In the genomic region with DNA sequence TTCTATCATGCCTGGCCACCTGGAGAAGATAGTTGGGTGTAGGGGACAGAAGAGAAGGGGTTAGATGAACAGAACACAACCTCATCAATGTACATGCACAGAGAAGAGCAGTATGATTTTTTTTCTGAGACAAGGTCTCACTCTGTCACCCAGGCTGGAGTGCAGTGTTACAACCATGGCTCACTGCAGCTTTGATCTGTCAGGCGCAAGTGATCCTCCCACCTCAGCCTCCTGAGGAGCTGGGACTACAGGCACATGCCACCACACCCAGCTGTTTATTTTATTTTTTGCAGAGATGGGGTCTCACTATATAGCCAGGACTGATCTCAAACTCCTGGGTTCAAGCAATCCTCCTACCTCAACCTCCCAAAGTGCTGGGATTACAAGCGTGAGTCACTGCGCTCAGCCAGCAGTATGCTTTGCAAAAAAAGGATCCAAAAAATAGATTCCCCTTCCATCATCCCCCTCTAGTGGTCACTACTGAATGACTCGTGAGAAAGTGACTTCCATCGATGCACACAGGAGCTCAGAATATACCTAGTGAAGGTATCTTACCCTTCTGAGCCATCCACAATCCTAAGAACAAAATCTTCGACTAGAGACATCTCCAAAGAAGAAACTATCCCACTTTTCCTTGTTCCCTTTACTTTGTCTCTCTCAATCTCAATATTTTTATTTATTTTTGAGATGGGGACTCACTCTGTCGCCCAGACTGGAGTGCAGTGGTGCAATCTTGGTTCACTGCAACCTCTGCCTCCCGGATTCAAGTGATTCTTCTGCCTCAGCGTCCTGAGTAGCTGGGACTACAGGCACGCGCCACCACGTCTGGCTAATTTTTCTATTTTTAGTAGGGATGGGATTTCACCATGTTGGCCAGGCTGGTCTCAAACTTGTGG, we compare ENCODE assay signal across 7 cellular contexts.
DNase-seq lines count a peak whose midpoint lies in the region; ATAC-seq and TF ChIP-seq lines count a peak whose summit lies in the region.

No MANE protein-coding gene starts in this region.

- no peaks in the 10 kb centered on the region for H3K27me3 Mint-ChIP-seq in activated T-cell treated with anti-CD3 and anti-CD28 coated beads, Interleukin-2, amount 50 U/mL, for 24 hours

- no peak overlapping the region for H3K4me3 Mint-ChIP-seq in activated T-cell treated with anti-CD3 and anti-CD28 coated beads, Interleukin-2, amount 50 U/mL, for 24 hours

- H3K4me3 ChIP-seq in foreskin fibroblast (ENCODE audit: low read depth in 1 of 2, low read length in 2 of 2), result no peak overlapping the region

- no peaks in the 10 kb centered on the region for H3K36me3 Mint-ChIP-seq in activated T-cell treated with anti-CD3 and anti-CD28 coated beads, Interleukin-2, amount 50 U/mL, for 24 hours (ENCODE audit: low read depth)

- peak; percentile 61 for DNase-seq in ELF-1 (ENCODE audit: low read depth, low spot score)
- peak; percentile 52 for DNase-seq in NCI-H748 (lab: John Stamatoyannopoulos, UW; ENCODE audit: unreplicated experiment)
- DNase-seq in activated T-cell treated with anti-CD3 and anti-CD28 coated beads, Interleukin-2, amount 50 U/mL, for 24 hours, result peak; percentile 47
- peak; percentile 58 to 86 for DNase-seq in foreskin fibroblast
- DNase-seq in pons (ENCODE audit: low spot score), result peak; percentile 59

- ATAC-seq in HG02588 (IDR thresholded peaks at IDR 0.05; ENCODE audit: unreplicated experiment) (peak; percentile 51), HG03571 (IDR thresholded peaks at IDR 0.05; ENCODE audit: unreplicated experiment) (no peak)

- peak; percentile 64 for TF ChIP-seq CTCF in foreskin fibroblast (IDR thresholded peaks at IDR 0.05; ENCODE audit: low read depth, low read length)

- no peaks in the 10 kb centered on the region for H3K9me3 Mint-ChIP-seq in activated T-cell treated with anti-CD3 and anti-CD28 coated beads, Interleukin-2, amount 50 U/mL, for 24 hours

- no peak overlapping the region for H3K27ac Mint-ChIP-seq in activated T-cell treated with anti-CD3 and anti-CD28 coated beads, Interleukin-2, amount 50 U/mL, for 24 hours

- H3K4me1 Mint-ChIP-seq in activated T-cell treated with anti-CD3 and anti-CD28 coated beads, Interleukin-2, amount 50 U/mL, for 24 hours (ENCODE audit: low read depth), result peaks cover 5% of the 10 kb centered on the region
